In the genomic region with DNA sequence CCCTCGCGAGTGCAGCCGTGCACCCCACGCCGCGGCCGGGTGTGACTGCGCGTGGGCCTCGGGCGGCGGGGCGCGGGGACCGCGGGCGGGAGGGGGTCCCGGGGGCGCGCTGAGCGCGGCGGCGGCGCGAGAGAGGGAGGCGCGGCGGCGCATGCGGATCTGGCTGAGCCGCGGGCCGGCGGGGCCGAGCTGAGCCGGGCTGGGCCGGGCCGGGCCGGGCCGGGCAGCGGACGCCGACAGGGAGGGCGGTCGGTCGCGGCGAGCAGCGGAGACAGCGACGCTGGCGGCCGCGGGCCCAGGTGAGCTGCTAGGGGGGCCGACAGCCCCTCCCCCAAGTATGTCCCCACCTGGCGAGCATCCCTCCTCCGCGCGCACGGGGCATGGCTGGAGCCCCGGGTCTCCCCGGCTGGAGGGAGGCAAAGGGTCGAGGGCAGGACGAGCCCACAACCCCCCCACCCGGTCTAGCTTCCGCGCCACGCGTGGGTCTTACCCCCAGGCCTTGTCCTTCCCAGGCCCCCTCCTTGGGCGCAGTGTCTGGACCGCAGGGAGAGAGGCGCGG, we compare ENCODE assay signal across 2 cellular contexts.
TF ChIP-seq lines count a peak whose summit lies in the region.

No MANE protein-coding gene starts in this region.

TF ChIP-seq in HEK293, 187 proteins besides CTCF, POLR2A, EP300 and RAD21:
- TF ChIP-seq GLIS2 (tag by site-specific recombination; IDR thresholded peaks at IDR 0.05) (0 out of 2 replicates have a peak, but pooled peaks have one; percentile 43), ZNF157 (tag by site-specific recombination; IDR thresholded peaks at IDR 0.05) (no peak), ZNF626 (tag by site-specific recombination; IDR thresholded peaks at IDR 0.05) (no peak)

TF ChIP-seq in GM12878, 131 proteins besides CTCF, POLR2A, EP300 and RAD21:
- TF ChIP-seq, protein P1, sequence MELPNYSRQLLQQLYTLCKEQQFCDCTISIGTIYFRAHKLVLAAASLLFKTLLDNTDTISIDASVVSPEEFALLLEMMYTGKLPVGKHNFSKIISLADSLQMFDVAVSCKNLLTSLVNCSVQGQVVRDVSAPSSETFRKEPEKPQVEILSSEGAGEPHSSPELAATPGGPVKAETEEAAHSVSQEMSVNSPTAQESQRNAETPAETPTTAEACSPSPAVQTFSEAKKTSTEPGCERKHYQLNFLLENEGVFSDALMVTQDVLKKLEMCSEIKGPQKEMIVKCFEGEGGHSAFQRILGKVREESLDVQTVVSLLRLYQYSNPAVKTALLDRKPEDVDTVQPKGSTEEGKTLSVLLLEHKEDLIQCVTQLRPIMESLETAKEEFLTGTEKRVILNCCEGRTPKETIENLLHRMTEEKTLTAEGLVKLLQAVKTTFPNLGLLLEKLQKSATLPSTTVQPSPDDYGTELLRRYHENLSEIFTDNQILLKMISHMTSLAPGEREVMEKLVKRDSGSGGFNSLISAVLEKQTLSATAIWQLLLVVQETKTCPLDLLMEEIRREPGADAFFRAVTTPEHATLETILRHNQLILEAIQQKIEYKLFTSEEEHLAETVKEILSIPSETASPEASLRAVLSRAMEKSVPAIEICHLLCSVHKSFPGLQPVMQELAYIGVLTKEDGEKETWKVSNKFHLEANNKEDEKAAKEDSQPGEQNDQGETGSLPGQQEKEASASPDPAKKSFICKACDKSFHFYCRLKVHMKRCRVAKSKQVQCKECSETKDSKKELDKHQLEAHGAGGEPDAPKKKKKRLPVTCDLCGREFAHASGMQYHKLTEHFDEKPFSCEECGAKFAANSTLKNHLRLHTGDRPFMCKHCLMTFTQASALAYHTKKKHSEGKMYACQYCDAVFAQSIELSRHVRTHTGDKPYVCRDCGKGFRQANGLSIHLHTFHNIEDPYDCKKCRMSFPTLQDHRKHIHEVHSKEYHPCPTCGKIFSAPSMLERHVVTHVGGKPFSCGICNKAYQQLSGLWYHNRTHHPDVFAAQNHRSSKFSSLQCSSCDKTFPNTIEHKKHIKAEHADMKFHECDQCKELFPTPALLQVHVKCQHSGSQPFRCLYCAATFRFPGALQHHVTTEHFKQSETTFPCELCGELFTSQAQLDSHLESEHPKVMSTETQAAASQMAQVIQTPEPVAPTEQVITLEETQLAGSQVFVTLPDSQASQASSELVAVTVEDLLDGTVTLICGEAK (IDR thresholded peaks at IDR 0.05; ENCODE audit: borderline replicate concordance): no peak
- TF ChIP-seq NFXL1 (IDR thresholded peaks at IDR 0.05; ENCODE audit: borderline replicate concordance) (no peak), BRCA1 (IDR thresholded peaks at IDR 0.05; ENCODE audit: low read depth, low read length) (no peak), ZBTB4 (CRISPR knock-in tag; IDR thresholded peaks at IDR 0.05) (no peak), MTA3 (IDR thresholded peaks at IDR 0.05; ENCODE audit: borderline replicate concordance, low read length) (no peak), SKIL (IDR thresholded peaks at IDR 0.05; ENCODE audit: low read depth, poor library complexity, severe bottlenecking) (no peak), CBFB (IDR thresholded peaks at IDR 0.05; ENCODE audit: low read depth) (no peak), ZNF687 (IDR thresholded peaks at IDR 0.05) (no peak), RCOR1 (conservative IDR thresholded peaks at IDR 0.05; ENCODE audit: low read depth, low read length) (no peak), ZNF207 (IDR thresholded peaks at IDR 0.05; ENCODE audit: borderline replicate concordance) (no peak), CBX5 (IDR thresholded peaks at IDR 0.05; ENCODE audit: low read depth) (no peak), CHD1 (IDR thresholded peaks at IDR 0.05; ENCODE audit: low read depth, low read length) (no peak), RB1 (IDR thresholded peaks at IDR 0.05; ENCODE audit: borderline replicate concordance) (no peak), SP1 (IDR thresholded peaks at IDR 0.05; ENCODE audit: low read depth, low read length) (no peak), GABPA (IDR thresholded peaks at IDR 0.05; ENCODE audit: low read depth) (no peak), JUND (IDR thresholded peaks at IDR 0.05; ENCODE audit: low read depth, low read length) (no peak), CREB1 (IDR thresholded peaks at IDR 0.05; ENCODE audit: low read depth) (no peak)
- TF ChIP-seq, protein P2, sequence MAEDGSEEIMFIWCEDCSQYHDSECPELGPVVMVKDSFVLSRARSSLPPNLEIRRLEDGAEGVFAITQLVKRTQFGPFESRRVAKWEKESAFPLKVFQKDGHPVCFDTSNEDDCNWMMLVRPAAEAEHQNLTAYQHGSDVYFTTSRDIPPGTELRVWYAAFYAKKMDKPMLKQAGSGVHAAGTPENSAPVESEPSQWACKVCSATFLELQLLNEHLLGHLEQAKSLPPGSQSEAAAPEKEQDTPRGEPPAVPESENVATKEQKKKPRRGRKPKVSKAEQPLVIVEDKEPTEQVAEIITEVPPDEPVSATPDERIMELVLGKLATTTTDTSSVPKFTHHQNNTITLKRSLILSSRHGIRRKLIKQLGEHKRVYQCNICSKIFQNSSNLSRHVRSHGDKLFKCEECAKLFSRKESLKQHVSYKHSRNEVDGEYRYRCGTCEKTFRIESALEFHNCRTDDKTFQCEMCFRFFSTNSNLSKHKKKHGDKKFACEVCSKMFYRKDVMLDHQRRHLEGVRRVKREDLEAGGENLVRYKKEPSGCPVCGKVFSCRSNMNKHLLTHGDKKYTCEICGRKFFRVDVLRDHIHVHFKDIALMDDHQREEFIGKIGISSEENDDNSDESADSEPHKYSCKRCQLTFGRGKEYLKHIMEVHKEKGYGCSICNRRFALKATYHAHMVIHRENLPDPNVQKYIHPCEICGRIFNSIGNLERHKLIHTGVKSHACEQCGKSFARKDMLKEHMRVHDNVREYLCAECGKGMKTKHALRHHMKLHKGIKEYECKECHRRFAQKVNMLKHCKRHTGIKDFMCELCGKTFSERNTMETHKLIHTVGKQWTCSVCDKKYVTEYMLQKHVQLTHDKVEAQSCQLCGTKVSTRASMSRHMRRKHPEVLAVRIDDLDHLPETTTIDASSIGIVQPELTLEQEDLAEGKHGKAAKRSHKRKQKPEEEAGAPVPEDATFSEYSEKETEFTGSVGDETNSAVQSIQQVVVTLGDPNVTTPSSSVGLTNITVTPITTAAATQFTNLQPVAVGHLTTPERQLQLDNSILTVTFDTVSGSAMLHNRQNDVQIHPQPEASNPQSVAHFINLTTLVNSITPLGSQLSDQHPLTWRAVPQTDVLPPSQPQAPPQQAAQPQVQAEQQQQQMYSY (CRISPR knock-in tag; IDR thresholded peaks at IDR 0.05): no peak
- TF ChIP-seq, protein P3, sequence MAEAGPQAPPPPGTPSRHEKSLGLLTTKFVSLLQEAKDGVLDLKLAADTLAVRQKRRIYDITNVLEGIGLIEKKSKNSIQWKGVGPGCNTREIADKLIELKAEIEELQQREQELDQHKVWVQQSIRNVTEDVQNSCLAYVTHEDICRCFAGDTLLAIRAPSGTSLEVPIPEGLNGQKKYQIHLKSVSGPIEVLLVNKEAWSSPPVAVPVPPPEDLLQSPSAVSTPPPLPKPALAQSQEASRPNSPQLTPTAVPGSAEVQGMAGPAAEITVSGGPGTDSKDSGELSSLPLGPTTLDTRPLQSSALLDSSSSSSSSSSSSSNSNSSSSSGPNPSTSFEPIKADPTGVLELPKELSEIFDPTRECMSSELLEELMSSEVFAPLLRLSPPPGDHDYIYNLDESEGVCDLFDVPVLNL (IDR thresholded peaks at IDR 0.05; ENCODE audit: low read depth, low read length): no peak
- TF ChIP-seq, protein P4, sequence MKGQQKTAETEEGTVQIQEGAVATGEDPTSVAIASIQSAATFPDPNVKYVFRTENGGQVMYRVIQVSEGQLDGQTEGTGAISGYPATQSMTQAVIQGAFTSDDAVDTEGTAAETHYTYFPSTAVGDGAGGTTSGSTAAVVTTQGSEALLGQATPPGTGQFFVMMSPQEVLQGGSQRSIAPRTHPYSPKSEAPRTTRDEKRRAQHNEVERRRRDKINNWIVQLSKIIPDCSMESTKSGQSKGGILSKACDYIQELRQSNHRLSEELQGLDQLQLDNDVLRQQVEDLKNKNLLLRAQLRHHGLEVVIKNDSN (IDR thresholded peaks at IDR 0.05; ENCODE audit: borderline replicate concordance, extremely low read length, insufficient read depth, low read depth, low read length): no peak
TF ChIP-seq in GM12878: peak in this region for 0.
